Comparison of ENCODE assay signal across 11 cellular contexts in the genomic region with DNA sequence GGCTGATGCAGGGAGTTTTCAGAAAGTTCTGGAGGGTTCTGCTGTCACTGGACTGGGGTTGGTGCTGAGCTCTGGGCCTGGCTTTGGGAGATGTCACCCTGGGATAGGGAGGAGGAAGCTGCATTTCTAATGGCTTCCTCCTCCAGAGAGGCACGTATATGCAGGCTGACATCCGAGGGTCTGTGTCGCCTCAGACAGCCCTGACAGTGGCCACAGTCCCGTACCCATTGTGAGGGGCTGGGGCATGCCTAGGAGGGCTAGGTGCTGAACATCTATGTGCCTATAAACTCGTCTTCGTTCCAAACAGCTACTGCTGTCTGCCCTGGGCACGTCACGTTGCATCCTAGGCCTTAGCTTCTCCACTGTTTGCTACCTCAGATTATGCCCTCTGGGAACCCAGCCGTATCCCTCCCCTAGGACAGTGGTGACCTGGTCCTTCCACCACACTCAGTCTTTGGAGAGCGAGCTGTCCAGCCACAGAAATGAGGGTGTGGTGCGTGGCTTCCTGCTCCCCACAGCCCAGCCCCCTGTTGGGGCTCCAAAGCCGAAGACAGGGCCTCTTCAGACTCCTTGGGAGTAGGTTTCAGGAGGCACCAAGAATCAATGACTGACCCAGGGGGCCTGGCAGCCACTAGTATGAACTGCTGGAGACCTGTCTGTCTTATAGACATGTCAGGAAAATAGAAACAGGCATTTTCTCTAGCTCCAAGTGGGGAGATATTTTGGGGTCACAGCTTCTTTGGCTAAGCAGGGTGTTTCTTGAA. TPM values are rescaled to one million over a fixed set of nuclear protein-coding genes. Genes with fewer than 3 reads are reported as not detected.
"Had no signal": no experiment of that assay in that cellular context is flagged by ENCODE, and none has a peak within 500 bp of the region (broad histone marks: within the 10 kb centered on the region; RNA-seq: fewer than 3 reads in every experiment).

No MANE protein-coding gene starts in this region.

- H3K27me3 Mint-ChIP-seq: activated naive CD8-positive, alpha-beta T cell treated with anti-CD3 and anti-CD28 coated beads, Interleukin-2, amount 10 ng/mL, durations not matched to agents 7 days and 5 days had no signal

- DNase-seq: activated CD4-positive, alpha-beta T cell treated with anti-CD3 and anti-CD28 coated beads, Interleukin-2, amount 50 U/mL, for 48 hours; activated naive CD8-positive, alpha-beta T cell treated with anti-CD3 and anti-CD28 coated beads, Interleukin-2, amount 10 ng/mL, durations not matched to agents 7 days and 5 days; aorta; stimulated activated CD4-positive, alpha-beta T cell treated with anti-CD3 and anti-CD28 coated beads, Interleukin-1b, Interleukin-23, amount 100 ng/mL, for 48 hours; stimulated activated naive CD4-positive, alpha-beta T cell treated with Interleukin-2 at 50 U/mL for 16 hours; T-helper 2 cell had no signal

- H3K4me3 Mint-ChIP-seq: activated naive CD8-positive, alpha-beta T cell treated with anti-CD3 and anti-CD28 coated beads, Interleukin-2, amount 10 ng/mL, durations not matched to agents 7 days and 5 days had no signal

- H3K9me3 Mint-ChIP-seq: activated naive CD8-positive, alpha-beta T cell treated with anti-CD3 and anti-CD28 coated beads, Interleukin-2, amount 10 ng/mL, durations not matched to agents 7 days and 5 days had no signal

- H3K4me1 Mint-ChIP-seq: activated naive CD8-positive, alpha-beta T cell treated with anti-CD3 and anti-CD28 coated beads, Interleukin-2, amount 10 ng/mL, durations not matched to agents 7 days and 5 days had no signal

- H3K27ac Mint-ChIP-seq: activated naive CD8-positive, alpha-beta T cell treated with anti-CD3 and anti-CD28 coated beads, Interleukin-2, amount 10 ng/mL, durations not matched to agents 7 days and 5 days had no signal

- H3K36me3 Mint-ChIP-seq: activated naive CD8-positive, alpha-beta T cell treated with anti-CD3 and anti-CD28 coated beads, Interleukin-2, amount 10 ng/mL, durations not matched to agents 7 days and 5 days had no signal

- FAIRE-seq: colon, endothelial cell of umbilical vein, frontal cortex, keratinocyte had no signal

- H3K9me3 ChIP-seq: heart left ventricle had no signal

- H3K4me3 ChIP-seq: heart left ventricle had no signal

- H3K27me3 ChIP-seq: heart left ventricle had no signal

RNA-seq across cellular contexts. Expression of a gene that starts 26.4 kb away (rescaled TPM):
- total RNA-seq: endothelial cell of umbilical vein had no signal

RNA-seq across cellular contexts. Expression of a gene that starts 46.4 kb away (rescaled TPM):
- total RNA-seq: activated naive CD8-positive, alpha-beta T cell treated with anti-CD3 and anti-CD28 coated beads, Interleukin-2, amount 10 ng/mL, durations not matched to agents 7 days and 5 days; endothelial cell of umbilical vein had no signal
- polyA plus RNA-seq: endothelial cell of umbilical vein, keratinocyte had no signal
